ENCODE assay signal across 1 cellular context in the genomic region with DNA sequence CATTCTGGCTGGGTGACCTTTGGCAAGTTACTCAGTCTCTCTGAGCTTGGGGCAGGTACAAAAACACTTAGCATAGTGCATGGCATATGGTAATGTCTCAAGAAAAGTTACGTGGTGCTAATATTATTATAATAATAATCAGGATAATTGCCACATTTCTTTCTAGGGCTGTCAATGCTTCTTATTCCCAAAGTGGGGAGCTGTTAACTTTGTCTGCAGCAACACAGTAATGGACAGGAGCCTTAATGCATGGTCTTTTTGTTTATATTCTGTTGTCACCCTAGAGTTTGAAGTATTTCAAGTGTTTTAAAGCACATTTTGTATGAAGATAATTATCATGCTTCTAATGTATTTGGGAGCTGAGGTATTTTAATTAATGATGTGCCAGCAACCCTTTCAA.
TF ChIP-seq lines count a peak whose summit lies in the region.

No MANE protein-coding gene starts in this region.

TF ChIP-seq in SK-N-SH, 30 proteins besides CTCF, POLR2A, EP300 and RAD21 (continued from another document):
- TF ChIP-seq TAF1 (IDR thresholded peaks at IDR 0.05; ENCODE audit: borderline replicate concordance, low read depth, low read length) (no peak), FOXM1 (IDR thresholded peaks at IDR 0.05; ENCODE audit: low read depth) (no peak), TCF12 (IDR thresholded peaks at IDR 0.05) (no peak)
- TF ChIP-seq, protein P1, sequence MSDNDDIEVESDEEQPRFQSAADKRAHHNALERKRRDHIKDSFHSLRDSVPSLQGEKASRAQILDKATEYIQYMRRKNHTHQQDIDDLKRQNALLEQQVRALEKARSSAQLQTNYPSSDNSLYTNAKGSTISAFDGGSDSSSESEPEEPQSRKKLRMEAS (IDR thresholded peaks at IDR 0.05; ENCODE audit: low read depth) = no peak
